ENCODE assay signal across 1 cellular context in genomic region chr2:11018651-11019185, GRCh38.
TF ChIP-seq lines count a peak whose summit lies in the region.

No MANE protein-coding gene starts in this region.

TF ChIP-seq in HepG2, 621 proteins besides CTCF, POLR2A, EP300 and RAD21 (continued from another document):
- TF ChIP-seq FOXO4 (CRISPR knock-in tag; conservative IDR thresholded peaks at IDR 0.05) = no peak
- no peak for TF ChIP-seq GATA4 (IDR thresholded peaks at IDR 0.05; ENCODE audit: borderline replicate concordance, low read depth)
- TF ChIP-seq RERE (CRISPR knock-in tag; IDR thresholded peaks at IDR 0.05; ENCODE audit: low read depth) = no peak
- TF ChIP-seq CBX5 (CRISPR knock-in tag; IDR thresholded peaks at IDR 0.05; ENCODE audit: borderline replicate concordance) = no peak
